Comparison of ENCODE assay signal across 14 cellular contexts in the genomic region with DNA sequence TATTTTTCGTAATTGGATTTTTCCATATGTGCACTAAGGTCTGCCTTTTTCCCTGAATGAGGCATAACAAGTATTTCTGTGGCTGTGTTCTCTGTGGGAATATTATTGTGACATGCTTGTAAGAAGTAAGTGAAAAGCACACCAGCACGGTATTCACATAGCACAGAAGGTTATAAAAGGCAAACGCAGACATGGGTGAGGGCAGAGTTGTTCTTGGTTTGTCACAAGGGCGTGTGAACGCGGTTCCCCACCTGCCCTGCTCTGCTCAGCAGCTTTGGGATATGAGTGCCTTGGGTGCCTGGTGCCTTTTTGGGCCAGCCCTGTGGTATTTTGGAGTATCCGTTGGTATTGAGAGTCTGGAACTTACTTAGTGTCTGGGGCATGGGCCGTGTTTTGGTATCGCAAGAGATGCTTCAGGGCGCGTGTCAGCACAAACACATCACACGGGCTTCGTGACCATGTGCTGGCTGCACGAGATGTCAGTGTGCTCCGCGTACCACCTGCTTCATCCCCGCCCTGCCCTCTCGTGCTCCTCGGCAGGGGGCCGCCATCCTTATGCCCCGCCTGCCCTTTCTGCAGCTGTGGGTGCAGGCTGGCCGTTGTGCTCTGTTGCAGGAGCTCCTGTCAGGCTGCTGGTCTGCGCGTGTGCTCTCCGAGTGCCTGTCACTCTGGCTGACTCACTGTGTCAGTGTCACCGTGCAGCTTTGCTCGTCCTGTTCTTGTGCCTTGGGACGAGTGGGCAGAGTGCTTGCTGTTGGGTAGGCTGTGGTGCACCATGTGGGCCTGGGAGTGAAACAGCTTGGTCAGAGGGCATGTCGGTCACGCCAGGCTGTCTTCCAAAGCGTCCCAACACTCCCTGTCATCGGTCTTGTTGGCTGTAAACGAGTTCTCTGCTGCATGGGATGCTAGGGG. TPM values are rescaled to one million over a fixed set of nuclear protein-coding genes. Genes with fewer than 3 reads are reported as not detected.
DNase-seq lines count a peak whose midpoint lies in the region; ATAC-seq, FAIRE-seq and TF ChIP-seq lines count a peak whose summit lies in the region.
"Had no signal": no experiment of that assay in that cellular context is flagged by ENCODE, and none has a peak within 500 bp of the region (broad histone marks: within the 10 kb centered on the region; RNA-seq: fewer than 3 reads in every experiment).

No MANE protein-coding gene starts in this region.

- POLR2A ChIA-PET in CD8-positive, alpha-beta T cell (lab: Charles Lee): interaction anchor here (1.0 to 1.4 kb wide), 2 partner anchors 12 to 56 kb away, joined by 3 read pairs; no protein-coding TSS in a partner anchor
- POLR2A ChIA-PET in RWPE1 (lab: Yijun Ruan, JAX; ENCODE audit: low non-redundant PET): no interaction called here

- H3K27me3 ChIP-seq in CD8-positive, alpha-beta T cell (ENCODE audit: insufficient read depth, low read length): no peaks in the 10 kb centered on the region
- no peaks in the 10 kb centered on the region for H3K27me3 ChIP-seq in heart left ventricle

- no peak for TF ChIP-seq POLR2A in heart left ventricle (IDR thresholded peaks at IDR 0.05)

- peaks cover 91% of the 10 kb centered on the region for H3K4me1 ChIP-seq in CD8-positive, alpha-beta T cell (ENCODE audit: insufficient read depth, low read length)
- H3K4me1 ChIP-seq in heart left ventricle: peaks cover 14 to 95% (median 90%) of the 10 kb centered on the region in 12 donors
- H3K4me1 ChIP-seq in kidney (ENCODE audit: control insufficient read depth in 1 of 2, insufficient read depth in 1 of 2, low read depth in 1 of 2, low read length in 2 of 2): peaks cover 44 to 58% of the 10 kb centered on the region in 2 donors

- no peak overlapping the region for H3K4me3 ChIP-seq in CD8-positive, alpha-beta T cell (ENCODE audit: low read depth, low read length)
- H3K4me3 ChIP-seq in heart left ventricle: no peak overlapping the region
- H3K4me3 ChIP-seq in kidney (ENCODE audit: low read length in 2 of 2): no peak overlapping the region
- H3K4me3 ChIP-seq: mucosa of descending colon had no signal

- FAIRE-seq in kidney (lab: Jason Lieb, UNC): no peak
- FAIRE-seq: colon had no signal

- H3K9me3 ChIP-seq in CD8-positive, alpha-beta T cell (ENCODE audit: low read length): no peaks in the 10 kb centered on the region
- H3K9me3 ChIP-seq in heart left ventricle: no peaks in the 10 kb centered on the region
- no peaks in the 10 kb centered on the region for H3K9me3 ChIP-seq in kidney (ENCODE audit: control insufficient read depth in 1 of 2, low read length in 2 of 2)
- H3K9me3 ChIP-seq: mucosa of descending colon had no signal

- peak overlapping the region; percentile 23 for H3K4me3 Mint-ChIP-seq in CD8-positive, alpha-beta T cell

- peaks cover 53% of the 10 kb centered on the region for H3K36me3 Mint-ChIP-seq in CD8-positive, alpha-beta T cell

- WGBS in heart left ventricle, 4 donors: 68 to 79% (median 73%) methylated on average over 31 to 33 of the region's 33 CpGs

- peaks cover 78% of the 10 kb centered on the region for H3K4me1 Mint-ChIP-seq in CD8-positive, alpha-beta T cell (ENCODE audit: low read depth)

- peak overlapping the region; percentile 60 for H3K27ac Mint-ChIP-seq in CD8-positive, alpha-beta T cell
- H3K27ac Mint-ChIP-seq: activated T-helper 2 cell treated with anti-CD3 and anti-CD28 coated beads, Interferon-gamma antibody, Interleukin-2, Interleukin-4, amounts not matched to agents 10 μg/mL and 5 μg/mL and 100 μg/mL, durations not matched to agents 14 hours and 24 hours and 36 hours had no signal

- TF ChIP-seq CTCF in CD8-positive, alpha-beta T cell (IDR thresholded peaks at IDR 0.05): no peak
- TF ChIP-seq CTCF in RWPE1 (conservative IDR thresholded peaks at IDR 0.05; ENCODE audit: low read depth) (no peak), heart left ventricle (IDR thresholded peaks at IDR 0.05) (no peak), kidney (IDR thresholded peaks at IDR 0.05; ENCODE audit: borderline replicate concordance, extremely low read depth, insufficient read depth) (no peak)

- H3K27ac ChIP-seq in CD8-positive, alpha-beta T cell (ENCODE audit: low read depth, low read length): no peak overlapping the region
- peak overlapping the region; percentile 99 for H3K27ac ChIP-seq in RWPE1
- peak overlapping the region in 9 of 12 donors; percentile 9 to 79 (median 39) for H3K27ac ChIP-seq in heart left ventricle
- H3K27ac ChIP-seq in kidney (ENCODE audit: low read depth in 2 of 2, low read length in 2 of 2): no peak overlapping the region

- DNase-seq in CD8-positive, alpha-beta T cell: peak in 1 of 7 experiments; percentile 43
- DNase-seq in RWPE1 (ENCODE audit: low spot score) (no peak), heart left ventricle (peak; percentile 23 to 82 (median 69)), occipital lobe (lab: John Stamatoyannopoulos, UW) (peak; percentile 58), SW 1271 (lab: John Stamatoyannopoulos, UW) (no peak), activated gamma-delta T cell (lab: John Stamatoyannopoulos, UW) (no peak), kidney (no peak)
- DNase-seq: DMS153; NCI-H446; stimulated activated naive CD4-positive, alpha-beta T cell had no signal

- peaks cover 8% of the 10 kb centered on the region for H3K36me3 ChIP-seq in CD8-positive, alpha-beta T cell (ENCODE audit: insufficient read depth, low read length)
- H3K36me3 ChIP-seq in heart left ventricle: peaks cover 0 to 19% (median 0%) of the 10 kb centered on the region in 9 donors
- H3K36me3 ChIP-seq in kidney (ENCODE audit: control insufficient read depth in 1 of 2, insufficient read depth in 2 of 2, low read length in 2 of 2): peaks cover 0 to 3% of the 10 kb centered on the region in 2 donors

- no peak for ATAC-seq in CD8-positive, alpha-beta T cell
- peak; percentile 48 to 86 (median 70) for ATAC-seq in heart left ventricle
- no peak for ATAC-seq in HG03025 (IDR thresholded peaks at IDR 0.05; ENCODE audit: low FRiP score, unreplicated experiment)
- ATAC-seq: mucosa of descending colon had no signal

- H3K9ac ChIP-seq in kidney (ENCODE audit: low read length in 2 of 2): no peak overlapping the region

- intact Hi-C loops in CD8-positive, alpha-beta T cell (cut with DNase I, micrococcal nuclease): no loop called here
- intact Hi-C loops in heart left ventricle (cut with DNase I) (loop anchor here in 2 of 10 donors (5.0 to 10.0 kb wide), 2 partner anchors 52 to 54 kb away; no protein-coding TSS in a partner anchor), kidney (cut with DNase I) (no loop called here)

- H3K27me3 Mint-ChIP-seq in CD8-positive, alpha-beta T cell (ENCODE audit: low read depth): no peaks in the 10 kb centered on the region

- H3K9me3 Mint-ChIP-seq in CD8-positive, alpha-beta T cell: no peaks in the 10 kb centered on the region
- H3K9me3 Mint-ChIP-seq: activated T-helper 2 cell treated with anti-CD3 and anti-CD28 coated beads, Interferon-gamma antibody, Interleukin-2, Interleukin-4, amounts not matched to agents 10 μg/mL and 5 μg/mL and 100 μg/mL, durations not matched to agents 14 hours and 24 hours and 36 hours had no signal

- CTCF ChIA-PET in CD8-positive, alpha-beta T cell (lab: Charles Lee): interaction anchor here (0.8 kb wide), 1 partner anchor 13 kb away, joined by 3 read pairs; no protein-coding TSS in a partner anchor
- CTCF ChIA-PET in RWPE1 (lab: Yijun Ruan, JAX): interaction anchor here (0.7 kb wide), 1 partner anchor 146 kb away, joined by 3 read pairs; no protein-coding TSS in a partner anchor

RNA-seq across cellular contexts. Expression of gene SKI, which starts 15.0 kb away (rescaled TPM):
- 100 to 1,000 TPM; 361 to 383 TPM for total RNA-seq in CD8-positive, alpha-beta T cell
- 10 to 100 TPM; 28.8 to 52.7 (median 41.3) TPM for total RNA-seq in heart left ventricle
- 10 to 100 TPM; 16.9 to 28.7 TPM for polyA plus RNA-seq in heart left ventricle
- 19.3 TPM for total RNA-seq in occipital lobe
- 78.6 TPM for total RNA-seq in kidney
- 9.2 TPM for polyA plus RNA-seq in kidney (ENCODE audit: insufficient read depth, low read depth, low replicate concordance)

RNA-seq across cellular contexts. Expression of gene FAAP20, which starts 48.5 kb away (rescaled TPM):
- 10 to 100 TPM; 53.6 to 61.1 TPM for total RNA-seq in CD8-positive, alpha-beta T cell
- total RNA-seq in heart left ventricle (10 to 100 TPM; 20.9 to 50.8 (median 34.8) TPM), occipital lobe (20.3 TPM), kidney (69.0 TPM)
- polyA plus RNA-seq in heart left ventricle (10 to 100 TPM; 57.3 to 61.3 TPM), kidney (ENCODE audit: insufficient read depth, low read depth, low replicate concordance) (109 TPM)

Comparison
In these comparisons a context has a peak if more than half of its experiments do, and no peak if none do; other contexts are left out.
1. ATAC-seq: peak in heart left ventricle (4 of 4); none in CD8-positive, alpha-beta T cell (single experiment) and HG03025 (single experiment).
2. DNase-seq: peak in heart left ventricle (5 of 5) and occipital lobe (single experiment); none in RWPE1 (single experiment), SW 1271 (0 of 2), activated gamma-delta T cell (single experiment) and kidney (single experiment).
3. H3K27ac ChIP-seq: peak in RWPE1 (single experiment) and heart left ventricle (9 of 12); none in CD8-positive, alpha-beta T cell (single experiment) and kidney (0 of 2).